In genomic region chr3:141646760-141647561, GRCh38 we compare ENCODE assay signal across 8 cellular contexts.
DNase-seq lines count a peak whose midpoint lies in the region; ATAC-seq and TF ChIP-seq lines count a peak whose summit lies in the region.

No MANE protein-coding gene starts in this region.

- H3K27me3 ChIP-seq in H9 (ENCODE audit: insufficient read depth, low read length) (no peaks in the 10 kb centered on the region; the same call in 1 of the 2 replicates), body of pancreas (no peaks in the 10 kb centered on the region)

- no peak overlapping the region for H2BK5ac ChIP-seq in H9 (ENCODE audit: insufficient read length, low read length)

- TF ChIP-seq CTCF in H9 (conservative IDR thresholded peaks at IDR 0.05) (no peak), body of pancreas (IDR thresholded peaks at IDR 0.05) (no peak)

- H3K27me3 Mint-ChIP-seq in H9 (ENCODE audit: low read depth) = no peaks in the 10 kb centered on the region; the same call in 1 of the 2 replicates

- H4K20me1 ChIP-seq in H9 (ENCODE audit: control insufficient read depth, insufficient read depth, insufficient read length) = no peaks in the 10 kb centered on the region

- H3K9me3 ChIP-seq in H9 (ENCODE audit: control insufficient read depth, low read depth, low read length) (no peaks in the 10 kb centered on the region), body of pancreas (no peaks in the 10 kb centered on the region)

- no peak overlapping the region for H4K5ac ChIP-seq in H9 (ENCODE audit: insufficient read length, low read depth, low read length)

- no peak overlapping the region for H4K8ac ChIP-seq in H9 (replicated peaks; ENCODE audit: insufficient read length, low read depth, low read length)

- H3K79me1 ChIP-seq in H9 (ENCODE audit: insufficient read depth, low read depth, low read length, poor library complexity, severe bottlenecking) = no peaks in the 10 kb centered on the region

- H3K4ac ChIP-seq in H9 (ENCODE audit: low read depth, low read length) = no peak overlapping the region

- H3K27ac ChIP-seq in H9 (ENCODE audit: insufficient read length, low read depth, low read length) (no peak overlapping the region), body of pancreas (no peak overlapping the region)

- H3K36me3 ChIP-seq in body of pancreas (replicated peaks in 1 of 2; ENCODE audit: insufficient read depth in 1 of 2, low read depth in 2 of 2) = no peaks in the 10 kb centered on the region

- no peak overlapping the region for H3K4me3 Mint-ChIP-seq in H9

- H3K27ac Mint-ChIP-seq in H9 = no peak overlapping the region

- H3K9me3 Mint-ChIP-seq in H9 = no peaks in the 10 kb centered on the region

- no peak overlapping the region for H2BK12ac ChIP-seq in H9 (ENCODE audit: insufficient read length, low read depth, low read length)

- H4K91ac ChIP-seq in H9 (ENCODE audit: insufficient read length, low read depth, low read length) = no peak overlapping the region

- no peak overlapping the region for H3T11ph ChIP-seq in H9 (ENCODE audit: low read length)

- no peak overlapping the region for H3K18ac ChIP-seq in H9 (ENCODE audit: insufficient read length, low read depth, low read length)

- H3K36me3 Mint-ChIP-seq in H9 (ENCODE audit: insufficient read depth in 1 of 3, low read depth in 3 of 3) = 0 out of 7 replicates have a peak, but pooled peaks cover 0 to 4% (median 0%) of the 10 kb centered on the region in 3 experiments

- H3K4me1 Mint-ChIP-seq in H9 = peaks cover 13 to 18% of the 10 kb centered on the region in 2 experiments

- H3K4me1 ChIP-seq in H9 (ENCODE audit: insufficient read depth, low read length) = no peaks in the 10 kb centered on the region
- H3K4me1 ChIP-seq in body of pancreas = peaks cover 8% of the 10 kb centered on the region

- WGBS in H9 (ENCODE audit: extremely low coverage, insufficient read length, low lambda C conversion rate) = no CpG with 5 or more reads among the region's 8 CpGs
- WGBS in body of pancreas, 2 donors = 66 to 77% methylated on average over 7 to 8 of the region's 8 CpGs

- H2BK20ac ChIP-seq in H9 (ENCODE audit: low read depth, low read length, poor library complexity, severe bottlenecking) = no peak overlapping the region

- no peak overlapping the region for H3K14ac ChIP-seq in H9 (ENCODE audit: insufficient read depth, low read length)

- no peak overlapping the region for H3K4me3 ChIP-seq in body of pancreas

- no peak overlapping the region for H3K9ac ChIP-seq in H9 (ENCODE audit: extremely low read depth, insufficient read length, low read length)

- H3K23me2 ChIP-seq in H9 (ENCODE audit: insufficient read length, low read depth, low read length, poor library complexity, severe bottlenecking) = no peaks in the 10 kb centered on the region

- H3K56ac ChIP-seq in H9 (ENCODE audit: insufficient read length, low read depth, low read length) = no peak overlapping the region

- DNase-seq in H9 (peak; percentile 73), NCI-H226 (peak; percentile 74), body of pancreas (peak in 3 of 4 donors; percentile 41 to 86 (median 63)), medulla oblongata (ENCODE audit: extremely low spot score) (peak; percentile 61), NCI-H128 (lab: John Stamatoyannopoulos, UW; ENCODE audit: unreplicated experiment) (no peak)

- intact Hi-C loops in body of pancreas (cut with DNase I) = no loop called here

- H2BK15ac ChIP-seq in H9 (ENCODE audit: low read depth, low read length) = no peak overlapping the region

- TF ChIP-seq POLR2A in body of pancreas (IDR thresholded peaks at IDR 0.05) = no peak

- H2BK120ac ChIP-seq in H9 (ENCODE audit: low read depth, low read length, poor library complexity, severe bottlenecking) = no peak overlapping the region

- H2AFZ ChIP-seq in H9 (ENCODE audit: low read length) = no peak overlapping the region

- no peak overlapping the region for H2AK5ac ChIP-seq in H9 (ENCODE audit: insufficient read length, low read length)

- H3K4me2 ChIP-seq in H9 (ENCODE audit: insufficient read depth, insufficient read length, low read length) = no peak overlapping the region

- no peaks in the 10 kb centered on the region for H3K79me2 ChIP-seq in H9 (ENCODE audit: insufficient read depth, low read length)

- ATAC-seq in body of pancreas (peak; percentile 51), HG03039 (IDR thresholded peaks at IDR 0.05; ENCODE audit: unreplicated experiment) (no peak), GM19351 (IDR thresholded peaks at IDR 0.05; ENCODE audit: unreplicated experiment) (no peak), HG02884 (IDR thresholded peaks at IDR 0.05; ENCODE audit: unreplicated experiment) (no peak)

- H3K23ac ChIP-seq in H9 (ENCODE audit: insufficient read length, low read depth, low read length) = no peak overlapping the region
